ENCODE assay signal across 1 cellular context in the genomic region with DNA sequence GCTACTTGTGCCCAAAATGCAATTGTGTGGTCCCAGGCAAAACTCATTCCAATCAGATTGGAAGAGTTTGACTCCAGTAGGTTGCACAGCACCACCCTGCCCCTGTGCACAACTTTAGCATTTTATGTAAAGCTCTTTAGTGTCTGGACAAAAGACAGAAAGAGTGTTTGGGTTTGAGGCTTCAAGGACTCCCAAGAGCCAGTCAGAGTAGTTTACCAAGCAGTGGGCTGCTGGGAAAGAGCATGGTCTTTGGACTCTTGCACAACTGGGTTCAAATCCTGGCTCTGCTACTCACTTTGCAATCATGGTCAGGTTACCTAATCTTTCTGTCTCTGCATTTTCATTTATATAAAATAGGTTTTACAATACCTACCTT.
A peak's percentile ranks its signal among the peaks of the same experiment; 100 is the strongest.
TF ChIP-seq lines count a peak whose summit lies in the region.

No MANE protein-coding gene starts in this region.

TF ChIP-seq in HepG2, 621 proteins besides CTCF, POLR2A, EP300 and RAD21 (continued from another document and continues in another):
- TF ChIP-seq ZNF280D (CRISPR knock-in tag; IDR thresholded peaks at IDR 0.05) (no peak), GATAD1 (CRISPR knock-in tag; IDR thresholded peaks at IDR 0.05) (0 out of 2 replicates have a peak, but pooled peaks have one; percentile 28), NRL (CRISPR knock-in tag; IDR thresholded peaks at IDR 0.05; ENCODE audit: borderline replicate concordance) (no peak), CC2D1A (CRISPR knock-in tag; IDR thresholded peaks at IDR 0.05) (no peak), RNF2 (conservative IDR thresholded peaks at IDR 0.05; ENCODE audit: low read depth) (no peak), ERF (CRISPR knock-in tag; IDR thresholded peaks at IDR 0.05) (peak; percentile 51; the same call in 1 of the 2 replicates), ZNF20 (CRISPR knock-in tag; IDR thresholded peaks at IDR 0.05) (no peak), REXO4 (CRISPR knock-in tag; IDR thresholded peaks at IDR 0.05; ENCODE audit: borderline replicate concordance) (no peak), ZNF615 (CRISPR knock-in tag; IDR thresholded peaks at IDR 0.05; ENCODE audit: borderline replicate concordance) (no peak), CENPX (CRISPR knock-in tag; IDR thresholded peaks at IDR 0.05) (no peak), HNF4A (CRISPR knock-in tag; IDR thresholded peaks at IDR 0.05) (peak; percentile 100), HNF4G (IDR thresholded peaks at IDR 0.05; ENCODE audit: borderline replicate concordance, low read depth, low read length) (peak; percentile 96), HNF4G (CRISPR knock-in tag; IDR thresholded peaks at IDR 0.05; ENCODE audit: borderline replicate concordance, low read depth) (peak; percentile 66; the same call in 1 of the 2 replicates), HOMEZ (CRISPR knock-in tag; IDR thresholded peaks at IDR 0.05; ENCODE audit: low read depth) (0 out of 2 replicates have a peak, but pooled peaks have one; percentile 45), SP1 (IDR thresholded peaks at IDR 0.05) (no peak), SP1 (CRISPR knock-in tag; IDR thresholded peaks at IDR 0.05) (no peak), HMG20B (CRISPR knock-in tag; conservative IDR thresholded peaks at IDR 0.05) (0 out of 2 replicates have a peak, but pooled peaks have one; percentile 37), YY1 (IDR thresholded peaks at IDR 0.05; ENCODE audit: insufficient read depth, insufficient replicate concordance, low read depth, low read length) (no peak), PHF5A (CRISPR knock-in tag; IDR thresholded peaks at IDR 0.05; ENCODE audit: low read depth, unreplicated experiment) (peak; percentile 64), ZMYM4 (CRISPR knock-in tag; IDR thresholded peaks at IDR 0.05) (peak; percentile 92), ATF6 (CRISPR knock-in tag; conservative IDR thresholded peaks at IDR 0.05) (no peak), CREB1 (IDR thresholded peaks at IDR 0.05) (no peak), CREB1 (CRISPR knock-in tag; IDR thresholded peaks at IDR 0.05) (0 out of 2 replicates have a peak, but pooled peaks have one; percentile 34), MXD4 (CRISPR knock-in tag; IDR thresholded peaks at IDR 0.05) (no peak), ZNF564 (CRISPR knock-in tag; IDR thresholded peaks at IDR 0.05) (no peak), ZBTB40 (IDR thresholded peaks at IDR 0.05) (no peak), ZBTB40 (CRISPR knock-in tag; IDR thresholded peaks at IDR 0.05) (peak; percentile 25; the same call in 1 of the 2 replicates), ZNF549 (CRISPR knock-in tag; IDR thresholded peaks at IDR 0.05) (no peak), ZNF530 (CRISPR knock-in tag; IDR thresholded peaks at IDR 0.05; ENCODE audit: low read depth) (no peak), NFKBIZ (CRISPR knock-in tag; IDR thresholded peaks at IDR 0.05) (peak; percentile 97), SUZ12 (IDR thresholded peaks at IDR 0.05; ENCODE audit: low read depth, low read length) (no peak), ZNF607 (CRISPR knock-in tag; IDR thresholded peaks at IDR 0.05; ENCODE audit: borderline replicate concordance) (no peak), SRSF1 (optimal IDR thresholded peaks at IDR 0.05; ENCODE audit: low read depth, low read length) (no peak), ZNF124 (CRISPR knock-in tag; IDR thresholded peaks at IDR 0.05) (0 out of 2 replicates have a peak, but pooled peaks have one; percentile 65), ZC3H13 (CRISPR knock-in tag; IDR thresholded peaks at IDR 0.05) (no peak), FOXA3 (CRISPR knock-in tag; IDR thresholded peaks at IDR 0.05) (peak; percentile 74), PHF21A (CRISPR knock-in tag; IDR thresholded peaks at IDR 0.05) (peak; percentile 71), ZNF569 (CRISPR knock-in tag; IDR thresholded peaks at IDR 0.05; ENCODE audit: borderline replicate concordance) (no peak), ATF3 (CRISPR knock-in tag; IDR thresholded peaks at IDR 0.05) (no peak), SP140L (CRISPR knock-in tag; IDR thresholded peaks at IDR 0.05; ENCODE audit: borderline replicate concordance) (no peak), NCOR1 (IDR thresholded peaks at IDR 0.05; ENCODE audit: borderline replicate concordance, low read length) (peak; percentile 98)
- TF ChIP-seq, protein P1, sequence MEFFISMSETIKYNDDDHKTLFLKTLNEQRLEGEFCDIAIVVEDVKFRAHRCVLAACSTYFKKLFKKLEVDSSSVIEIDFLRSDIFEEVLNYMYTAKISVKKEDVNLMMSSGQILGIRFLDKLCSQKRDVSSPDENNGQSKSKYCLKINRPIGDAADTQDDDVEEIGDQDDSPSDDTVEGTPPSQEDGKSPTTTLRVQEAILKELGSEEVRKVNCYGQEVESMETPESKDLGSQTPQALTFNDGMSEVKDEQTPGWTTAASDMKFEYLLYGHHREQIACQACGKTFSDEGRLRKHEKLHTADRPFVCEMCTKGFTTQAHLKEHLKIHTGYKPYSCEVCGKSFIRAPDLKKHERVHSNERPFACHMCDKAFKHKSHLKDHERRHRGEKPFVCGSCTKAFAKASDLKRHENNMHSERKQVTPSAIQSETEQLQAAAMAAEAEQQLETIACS (CRISPR knock-in tag; IDR thresholded peaks at IDR 0.05): no peak
- TF ChIP-seq, protein P2, sequence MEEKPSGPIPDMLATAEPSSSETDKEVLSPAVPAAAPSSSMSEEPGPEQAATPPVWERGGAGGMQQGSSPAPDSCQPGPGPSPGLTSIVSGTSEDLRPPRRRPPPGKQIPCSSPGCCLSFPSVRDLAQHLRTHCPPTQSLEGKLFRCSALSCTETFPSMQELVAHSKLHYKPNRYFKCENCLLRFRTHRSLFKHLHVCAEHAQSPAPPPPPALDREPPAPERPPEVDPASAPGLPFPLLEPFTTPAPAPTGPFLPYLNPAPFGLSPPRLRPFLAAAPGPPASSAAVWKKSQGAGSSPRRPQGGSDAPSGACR (CRISPR knock-in tag; IDR thresholded peaks at IDR 0.05): no peak
- TF ChIP-seq, protein P3, sequence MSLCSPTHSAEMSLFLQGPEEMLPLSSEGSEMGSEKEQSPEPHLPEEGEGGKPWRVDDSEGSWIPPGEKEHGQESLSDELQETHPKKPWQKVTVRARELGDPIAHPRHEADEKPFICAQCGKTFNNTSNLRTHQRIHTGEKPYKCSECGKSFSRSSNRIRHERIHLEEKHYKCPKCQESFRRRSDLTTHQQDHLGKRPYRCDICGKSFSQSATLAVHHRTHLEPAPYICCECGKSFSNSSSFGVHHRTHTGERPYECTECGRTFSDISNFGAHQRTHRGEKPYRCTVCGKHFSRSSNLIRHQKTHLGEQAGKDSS (CRISPR knock-in tag; IDR thresholded peaks at IDR 0.05; ENCODE audit: borderline replicate concordance, low read depth): no peak
- TF ChIP-seq, protein P4, sequence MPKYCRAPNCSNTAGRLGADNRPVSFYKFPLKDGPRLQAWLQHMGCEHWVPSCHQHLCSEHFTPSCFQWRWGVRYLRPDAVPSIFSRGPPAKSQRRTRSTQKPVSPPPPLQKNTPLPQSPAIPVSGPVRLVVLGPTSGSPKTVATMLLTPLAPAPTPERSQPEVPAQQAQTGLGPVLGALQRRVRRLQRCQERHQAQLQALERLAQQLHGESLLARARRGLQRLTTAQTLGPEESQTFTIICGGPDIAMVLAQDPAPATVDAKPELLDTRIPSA (CRISPR knock-in tag; IDR thresholded peaks at IDR 0.05; ENCODE audit: borderline replicate concordance): no peak
